In the genomic region with DNA sequence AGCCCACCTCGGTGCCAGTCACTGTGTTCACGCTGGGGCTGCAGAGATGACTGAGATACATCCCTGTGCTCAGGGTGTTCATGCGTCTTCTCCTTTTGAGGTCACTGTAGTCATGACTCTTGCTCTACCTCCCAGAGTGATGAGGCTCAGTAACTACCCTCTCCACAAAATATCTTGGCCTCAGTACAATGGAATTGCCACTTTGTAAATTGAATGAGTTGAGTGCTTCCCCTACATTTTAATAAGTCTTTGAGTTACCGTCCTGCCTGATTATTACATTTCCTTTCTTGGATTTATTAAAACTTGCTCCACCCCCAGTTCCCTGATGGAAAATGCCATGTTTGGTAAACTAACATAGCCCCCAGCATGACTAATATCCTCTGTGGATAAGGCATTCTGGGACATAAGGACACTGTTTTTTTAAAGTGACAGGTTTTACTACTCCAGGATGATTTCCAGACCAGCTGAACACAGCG, we compare ENCODE assay signal across 16 cellular contexts. TPM values are rescaled to one million over a fixed set of nuclear protein-coding genes. Genes with fewer than 3 reads are reported as not detected.
A peak's percentile ranks its signal among the peaks of the same experiment; 100 is the strongest.
DNase-seq lines count a peak whose midpoint lies in the region; TF ChIP-seq lines count a peak whose summit lies in the region.
"Had no signal": no experiment of that assay in that cellular context is flagged by ENCODE, and none has a peak within 500 bp of the region (broad histone marks: within the 10 kb centered on the region; RNA-seq: fewer than 3 reads in every experiment).

No MANE protein-coding gene starts in this region.

- intact Hi-C loops in left ventricle myocardium inferior (cut with micrococcal nuclease) (loop anchor here (5.0 kb wide), 2 partner anchors 209 to 359 kb away; no protein-coding TSS in a partner anchor), tibial artery (cut with DNase I; ENCODE audit: low total_unique reads) (loop anchor here (5.0 kb wide), 1 partner anchor 209 kb away; no protein-coding TSS in a partner anchor)

- H3K27me3 ChIP-seq in cardiac muscle cell (no peaks in the 10 kb centered on the region), left ventricle myocardium inferior (ENCODE audit: low read depth) (no peaks in the 10 kb centered on the region), tibial artery (no peaks in the 10 kb centered on the region)

- H3K4me3 ChIP-seq in cardiac muscle cell (no peak overlapping the region), left ventricle myocardium inferior (no peak overlapping the region), tibial artery (no peak overlapping the region)
- H3K4me3 ChIP-seq: GM12878 had no signal

- H3K27ac ChIP-seq in cardiac muscle cell (peak overlapping the region; percentile 41), left ventricle myocardium inferior (replicated peaks) (no peak overlapping the region), tibial artery (peak overlapping the region; percentile 86 to 87)

- peak overlapping the region in 3 of 5 experiments; percentile 8 to 26 (median 23) for H3K27ac Mint-ChIP-seq in brain
- H3K27ac Mint-ChIP-seq: activated CD4-positive, alpha-beta T cell treated with anti-CD3 and anti-CD28 coated beads for 36 hours had no signal

- H3K4me1 Mint-ChIP-seq in brain, result peaks cover 34% of the 10 kb centered on the region

- H3K36me3 ChIP-seq in cardiac muscle cell, result no peaks in the 10 kb centered on the region
- no peaks in the 10 kb centered on the region for H3K36me3 ChIP-seq in left ventricle myocardium inferior
- no peaks in the 10 kb centered on the region for H3K36me3 ChIP-seq in tibial artery

- H3K36me3 Mint-ChIP-seq in brain, result no peaks in the 10 kb centered on the region

- TF ChIP-seq CTCF in cardiac muscle cell (IDR thresholded peaks at IDR 0.05; ENCODE audit: low read depth, low read length) (no peak), left ventricle myocardium inferior (IDR thresholded peaks at IDR 0.05; ENCODE audit: borderline replicate concordance) (no peak), brain (conservative IDR thresholded peaks at IDR 0.05) (no peak), tibial artery (IDR thresholded peaks at IDR 0.05) (no peak)

- DNase-seq in cardiac muscle cell (ENCODE audit: low read depth in 1 of 2, low spot score in 1 of 2) (peak; percentile 36 to 69), left ventricle myocardium inferior (no peak), lung microvascular endothelial cell (ENCODE audit: low read depth in 2 of 2) (peak; percentile 81 to 92), tibial artery (no peak), NCI-H345 treated with DMSO at 0.1 percent for 48 hours (lab: John Stamatoyannopoulos, UW; ENCODE audit: unreplicated experiment) (no peak), COLO829 (ENCODE audit: low spot score) (no peak), NCI-H82 (lab: John Stamatoyannopoulos, UW) (no peak)
- DNase-seq: 8988T; activated CD4-positive, alpha-beta T cell treated with anti-CD3 and anti-CD28 coated beads for 36 hours; activated effector memory CD4-positive, alpha-beta T cell treated with Interleukin-2 at 50 U/mL for 16 hours; cortex of kidney; MV-4-11; NCI-H510A treated with DMSO at 0.1 percent for 48 hours; stimulated activated naive CD4-positive, alpha-beta T cell had no signal

- no peak overlapping the region for H3K4me3 Mint-ChIP-seq in brain
- H3K4me3 Mint-ChIP-seq: activated CD4-positive, alpha-beta T cell treated with anti-CD3 and anti-CD28 coated beads for 36 hours had no signal

- H3K27me3 Mint-ChIP-seq in brain, result peaks cover 3% of the 10 kb centered on the region

- H3K4me1 ChIP-seq in cardiac muscle cell (ENCODE audit: low read depth) (peaks cover 55% of the 10 kb centered on the region), left ventricle myocardium inferior (peaks cover 32% of the 10 kb centered on the region), tibial artery (peaks cover 4 to 73% (median 55%) of the 10 kb centered on the region in 4 donors)

- peaks cover 0 to 4% (median 0%) of the 10 kb centered on the region in 5 experiments for H3K9me3 Mint-ChIP-seq in brain

- H3K9me3 ChIP-seq in cardiac muscle cell (ENCODE audit: low read depth) (no peaks in the 10 kb centered on the region), left ventricle myocardium inferior (replicated peaks) (no peaks in the 10 kb centered on the region), tibial artery (no peaks in the 10 kb centered on the region)

RNA-seq across cellular contexts. Expression of gene PRSS23, which starts 15.9 kb away (rescaled TPM):
- total RNA-seq in cardiac muscle cell (39.6 and 48.4 TPM in 2 replicates), left ventricle myocardium inferior (6.5 TPM), lung microvascular endothelial cell (71.6 and 197 TPM in 2 replicates)
- polyA plus RNA-seq in cardiac muscle cell (96.8 and 107 TPM in 2 replicates), brain (ENCODE audit: insufficient read depth, low read depth, low replicate concordance) (16.3 TPM)

Comparison
In these comparisons a context has a peak if more than half of its experiments do, and no peak if none do; other contexts are left out.
1. DNase-seq: peak in cardiac muscle cell (2 of 2) and lung microvascular endothelial cell (2 of 2); none in left ventricle myocardium inferior (single experiment), tibial artery (0 of 2), NCI-H345 treated with DMSO at 0.1 percent for 48 hours (single experiment), COLO829 (single experiment) and NCI-H82 (single experiment).